ENCODE assay signal across 17 cellular contexts in genomic region chr1:244851546-244852231, GRCh38. TPM values are rescaled to one million over a fixed set of nuclear protein-coding genes. Genes with fewer than 3 reads are reported as not detected.
DNase-seq lines count a peak whose midpoint lies in the region; ATAC-seq and TF ChIP-seq lines count a peak whose summit lies in the region.
"Had no signal": no experiment of that assay in that cellular context is flagged by ENCODE, and none has a peak within 500 bp of the region (broad histone marks: within the 10 kb centered on the region; RNA-seq: fewer than 3 reads in every experiment).

No MANE protein-coding gene starts in this region.

- no peak for TF ChIP-seq CTCF in GM23338 (conservative IDR thresholded peaks at IDR 0.05; ENCODE audit: low read depth in 2 of 2)
- no peak for TF ChIP-seq CTCF in adrenal gland (IDR thresholded peaks at IDR 0.05)
- no peak for TF ChIP-seq CTCF in nephron progenitor cell (IDR thresholded peaks at IDR 0.05)

- H2AFZ ChIP-seq in GM23338, result no peak overlapping the region

- no peak overlapping the region for H3K4me2 ChIP-seq in GM23338

- no peaks in the 10 kb centered on the region for H3K27me3 ChIP-seq in GM23338 (ENCODE audit: insufficient read depth)
- H3K27me3 ChIP-seq in adrenal gland, result no peaks in the 10 kb centered on the region
- H3K27me3 ChIP-seq: upper lobe of right lung had no signal

- peaks cover 86% of the 10 kb centered on the region for H3K36me3 Mint-ChIP-seq in activated CD4-positive, alpha-beta T cell treated with anti-CD3 and anti-CD28 coated beads, Interleukin-2, amount 10 ng/mL, durations not matched to agents 24 days and 14 days (ENCODE audit: low read depth)
- H3K36me3 Mint-ChIP-seq in activated CD4-positive, alpha-beta T cell treated with anti-CD3 and anti-CD28 coated beads, Interleukin-2, amount 10 ng/mL, durations not matched to agents 7 days and 5 days (ENCODE audit: low read depth), result peaks cover 89% of the 10 kb centered on the region
- H3K36me3 Mint-ChIP-seq in GM23338 (ENCODE audit: low read depth), result peaks cover 97% of the 10 kb centered on the region
- peaks cover 85% of the 10 kb centered on the region for H3K36me3 Mint-ChIP-seq in nephron progenitor cell (ENCODE audit: low read depth)

- H3K4me3 ChIP-seq in GM23338 (no peak overlapping the region), adrenal gland (no peak overlapping the region)
- H3K4me3 ChIP-seq: upper lobe of right lung had no signal

- ATAC-seq in GM23338 (no peak), GM21529 (IDR thresholded peaks at IDR 0.05; ENCODE audit: unreplicated experiment) (no peak)
- ATAC-seq: upper lobe of right lung had no signal

- TF ChIP-seq POLR2A in adrenal gland (IDR thresholded peaks at IDR 0.05), result no peak

- H3K27ac Mint-ChIP-seq in activated CD4-positive, alpha-beta T cell treated with anti-CD3 and anti-CD28 coated beads, Interleukin-2, amount 10 ng/mL, durations not matched to agents 24 days and 14 days, result peak overlapping the region; percentile 51
- no peak overlapping the region for H3K27ac Mint-ChIP-seq in activated CD4-positive, alpha-beta T cell treated with anti-CD3 and anti-CD28 coated beads, Interleukin-2, amount 10 ng/mL, durations not matched to agents 7 days and 5 days
- H3K27ac Mint-ChIP-seq in GM23338 (no peak overlapping the region; the same call in 1 of the 2 replicates), nephron progenitor cell (peak overlapping the region; percentile 36)

- H3K9me3 Mint-ChIP-seq in activated CD4-positive, alpha-beta T cell treated with anti-CD3 and anti-CD28 coated beads, Interleukin-2, amount 10 ng/mL, durations not matched to agents 24 days and 14 days, result no peaks in the 10 kb centered on the region
- H3K9me3 Mint-ChIP-seq in activated CD4-positive, alpha-beta T cell treated with anti-CD3 and anti-CD28 coated beads, Interleukin-2, amount 10 ng/mL, durations not matched to agents 7 days and 5 days, result no peaks in the 10 kb centered on the region
- H3K9me3 Mint-ChIP-seq in GM23338, result no peaks in the 10 kb centered on the region
- no peaks in the 10 kb centered on the region for H3K9me3 Mint-ChIP-seq in nephron progenitor cell

- CTCF ChIA-PET in activated CD4-positive, alpha-beta T cell treated with anti-CD3 and anti-CD28 coated beads, Interleukin-2, amount 10 ng/mL, durations not matched to agents 7 days and 5 days (lab: Charles Lee), result interaction anchor here (0.9 to 2.9 kb wide), 5 partner anchors 11 to 17 kb away, joined by 4 to 9 read pairs (median 7); partner anchors contain the start of genes COX20 and HNRNPU

- no peaks in the 10 kb centered on the region for H3K9me2 ChIP-seq in GM23338 (ENCODE audit: insufficient read depth)

- peaks cover 20% of the 10 kb centered on the region; the same call in 1 of the 2 replicates for H3F3A ChIP-seq in GM23338 (replicated peaks; ENCODE audit: low read depth)

- peaks cover 57% of the 10 kb centered on the region for H3K79me2 ChIP-seq in GM23338 (replicated peaks; ENCODE audit: insufficient read depth)

- H3K27ac ChIP-seq in GM23338 (ENCODE audit: low read depth), result peak overlapping the region; percentile 6; the same call in 1 of the 2 replicates
- peak overlapping the region; percentile 22 to 76 (median 46) for H3K27ac ChIP-seq in adrenal gland
- H3K27ac ChIP-seq: upper lobe of right lung had no signal

- H3K27me3 Mint-ChIP-seq in activated CD4-positive, alpha-beta T cell treated with anti-CD3 and anti-CD28 coated beads, Interleukin-2, amount 10 ng/mL, durations not matched to agents 24 days and 14 days, result no peaks in the 10 kb centered on the region
- no peaks in the 10 kb centered on the region for H3K27me3 Mint-ChIP-seq in activated CD4-positive, alpha-beta T cell treated with anti-CD3 and anti-CD28 coated beads, Interleukin-2, amount 10 ng/mL, durations not matched to agents 7 days and 5 days
- H3K27me3 Mint-ChIP-seq in GM23338 (ENCODE audit: insufficient read depth, low read depth, poor library complexity) (no peaks in the 10 kb centered on the region), nephron progenitor cell (ENCODE audit: low read depth, poor library complexity) (no peaks in the 10 kb centered on the region)

- no peaks in the 10 kb centered on the region for H3K4me1 ChIP-seq in GM23338 (ENCODE audit: insufficient read depth)
- H3K4me1 ChIP-seq in adrenal gland (replicated peaks in 1 of 2), result peaks cover 9 to 74% of the 10 kb centered on the region in 2 donors

- peaks cover 51% of the 10 kb centered on the region for H4K20me1 ChIP-seq in GM23338 (replicated peaks; ENCODE audit: insufficient read depth)

- WGBS in adrenal gland, 4 donors, result 32 to 44% (median 38%) methylated on average over 4 of the region's 4 CpGs

- no peak for DNase-seq in activated CD4-positive, alpha-beta T cell treated with anti-CD3 and anti-CD28 coated beads, Interleukin-2, amount 10 ng/mL, durations not matched to agents 24 days and 14 days
- no peak for DNase-seq in activated CD4-positive, alpha-beta T cell treated with anti-CD3 and anti-CD28 coated beads, Interleukin-2, amount 10 ng/mL, durations not matched to agents 7 days and 5 days
- no peak for DNase-seq in GM23338 (ENCODE audit: low spot score)
- DNase-seq in adrenal gland, result peak in 6 of 7 donors; percentile 34 to 76 (median 65)
- no peak for DNase-seq in nephron progenitor cell
- no peak for DNase-seq in HCEC 1CT
- no peak for DNase-seq in NCI-H748 (lab: John Stamatoyannopoulos, UW; ENCODE audit: unreplicated experiment)
- DNase-seq: activated CD4-positive, alpha-beta T cell treated with anti-CD3 and anti-CD28 coated beads for 4 hours; activated effector memory CD4-positive, alpha-beta T cell treated with anti-CD3 and anti-CD28 coated beads, Interleukin-2, amount 50 U/mL, for 16 hours; KBM-7; NCI-H1417 treated with DMSO at 0.1 percent for 48 hours; NCI-H2227 treated with DMSO at 0.1 percent for 48 hours; SHP77 treated with DMSO at 0.1 percent for 48 hours; stimulated activated naive CD4-positive, alpha-beta T cell; T-helper 9 cell; upper lobe of right lung had no signal

- intact Hi-C loops in activated CD4-positive, alpha-beta T cell treated with anti-CD3 and anti-CD28 coated beads, Interleukin-2, amount 10 ng/mL, durations not matched to agents 24 days and 14 days (cut with micrococcal nuclease), result no loop called here
- intact Hi-C loops in adrenal gland (cut with DNase I), result no loop called here

- H3K9me3 ChIP-seq in adrenal gland (replicated peaks in 1 of 3), result no peaks in the 10 kb centered on the region
- H3K9me3 ChIP-seq: upper lobe of right lung had no signal

- POLR2A ChIA-PET in activated CD4-positive, alpha-beta T cell treated with anti-CD3 and anti-CD28 coated beads, Interleukin-2, amount 10 ng/mL, durations not matched to agents 7 days and 5 days (lab: Charles Lee), result no interaction called here

- H3K4me1 Mint-ChIP-seq in activated CD4-positive, alpha-beta T cell treated with anti-CD3 and anti-CD28 coated beads, Interleukin-2, amount 10 ng/mL, durations not matched to agents 24 days and 14 days, result peaks cover 59% of the 10 kb centered on the region
- H3K4me1 Mint-ChIP-seq in activated CD4-positive, alpha-beta T cell treated with anti-CD3 and anti-CD28 coated beads, Interleukin-2, amount 10 ng/mL, durations not matched to agents 7 days and 5 days, result peaks cover 70% of the 10 kb centered on the region
- H3K4me1 Mint-ChIP-seq in GM23338 (peaks cover 11% of the 10 kb centered on the region), nephron progenitor cell (peaks cover 22% of the 10 kb centered on the region)

- H3K4me3 Mint-ChIP-seq in activated CD4-positive, alpha-beta T cell treated with anti-CD3 and anti-CD28 coated beads, Interleukin-2, amount 10 ng/mL, durations not matched to agents 24 days and 14 days, result no peak overlapping the region
- H3K4me3 Mint-ChIP-seq in activated CD4-positive, alpha-beta T cell treated with anti-CD3 and anti-CD28 coated beads, Interleukin-2, amount 10 ng/mL, durations not matched to agents 7 days and 5 days, result no peak overlapping the region
- H3K4me3 Mint-ChIP-seq in GM23338 (no peak overlapping the region), nephron progenitor cell (no peak overlapping the region)

- H3K36me3 ChIP-seq in GM23338 (ENCODE audit: insufficient read depth) (peaks cover 84% of the 10 kb centered on the region), adrenal gland (replicated peaks in 1 of 2) (peaks cover 0 to 62% of the 10 kb centered on the region in 2 donors)

TF ChIP-seq in GM23338, 12 proteins besides CTCF, POLR2A, EP300 and RAD21 (continues in another document):
- TF ChIP-seq JUNB (IDR thresholded peaks at IDR 0.05; ENCODE audit: unreplicated experiment), result no peak
- TF ChIP-seq ZNF331 (CRISPR knock-in tag; IDR thresholded peaks at IDR 0.05; ENCODE audit: low read depth), result no peak

RNA-seq across cellular contexts. Expression of gene HNRNPU, which starts 12.7 kb away (rescaled TPM):
- 611 and 612 TPM in 2 replicates for total RNA-seq in activated CD4-positive, alpha-beta T cell treated with anti-CD3 and anti-CD28 coated beads, Interleukin-2, amount 10 ng/mL, durations not matched to agents 24 days and 14 days
- total RNA-seq in activated CD4-positive, alpha-beta T cell treated with anti-CD3 and anti-CD28 coated beads, Interleukin-2, amount 10 ng/mL, durations not matched to agents 7 days and 5 days, result 100 to 1,000 TPM; 425 to 469 TPM
- 630 and 687 TPM in 2 replicates for total RNA-seq in GM23338 (2014; rRNA removed; shearing (Covaris generic))
- polyA plus RNA-seq in GM23338 (2016; fragmentation: Nextera tagmentation; extraction: Ambion mirVana) (406 and 422 TPM in 2 replicates), adrenal gland (100 to 1,000 TPM; 141 to 397 (median 145) TPM)
- 100 to 1,000 TPM; 192 to 326 (median 278) TPM for total RNA-seq in adrenal gland

RNA-seq across cellular contexts. Expression of gene COX20, which starts 16.2 kb away (rescaled TPM):
- total RNA-seq in activated CD4-positive, alpha-beta T cell treated with anti-CD3 and anti-CD28 coated beads, Interleukin-2, amount 10 ng/mL, durations not matched to agents 24 days and 14 days, result 28.6 and 30.0 TPM in 2 replicates
- total RNA-seq in activated CD4-positive, alpha-beta T cell treated with anti-CD3 and anti-CD28 coated beads, Interleukin-2, amount 10 ng/mL, durations not matched to agents 7 days and 5 days, result 10 to 100 TPM; 29.8 to 32.9 TPM
- 19.3 and 20.0 TPM in 2 replicates for total RNA-seq in GM23338 (2014; rRNA removed; shearing (Covaris generic))
- polyA plus RNA-seq in GM23338 (2016; fragmentation: Nextera tagmentation; extraction: Ambion mirVana) (175 and 187 TPM in 2 replicates), adrenal gland (100 to 1,000 TPM; 120 to 265 (median 123) TPM)
- total RNA-seq in adrenal gland, result 10 to 100 TPM; 32.2 to 78.1 (median 42.5) TPM

Comparison
In these comparisons a context has a peak if more than half of its experiments do, and no peak if none do; other contexts are left out.
1. H3K27ac Mint-ChIP-seq: peak in activated CD4-positive, alpha-beta T cell treated with anti-CD3 and anti-CD28 coated beads, Interleukin-2, amount 10 ng/mL, durations not matched to agents 24 days and 14 days (single experiment) and nephron progenitor cell (single experiment); none in activated CD4-positive, alpha-beta T cell treated with anti-CD3 and anti-CD28 coated beads, Interleukin-2, amount 10 ng/mL, durations not matched to agents 7 days and 5 days (single experiment) and GM23338 (single experiment).
2. DNase-seq: peak in adrenal gland (6 of 7); none in activated CD4-positive, alpha-beta T cell treated with anti-CD3 and anti-CD28 coated beads, Interleukin-2, amount 10 ng/mL, durations not matched to agents 24 days and 14 days (single experiment), activated CD4-positive, alpha-beta T cell treated with anti-CD3 and anti-CD28 coated beads, Interleukin-2, amount 10 ng/mL, durations not matched to agents 7 days and 5 days (single experiment), GM23338 (single experiment), nephron progenitor cell (single experiment), HCEC 1CT (single experiment) and NCI-H748 (single experiment).